9 cellular contexts compared by ENCODE assay signal in genomic region chr11:45355706-45356041, GRCh38.
A peak's percentile ranks its signal among the peaks of the same experiment; 100 is the strongest.
DNase-seq lines count a peak whose midpoint lies in the region; ATAC-seq and TF ChIP-seq lines count a peak whose summit lies in the region.
"Had no signal": no experiment of that assay in that cellular context is flagged by ENCODE, and none has a peak within 500 bp of the region (broad histone marks: within the 10 kb centered on the region; RNA-seq: fewer than 3 reads in every experiment).

No MANE protein-coding gene starts in this region.

- H3K27me3 ChIP-seq in ascending aorta, result no peaks in the 10 kb centered on the region
- H3K27me3 ChIP-seq in suprapubic skin, result peaks cover 28% of the 10 kb centered on the region

- H3K9me3 Mint-ChIP-seq in activated CD4-positive, alpha-beta T cell treated with anti-CD3 and anti-CD28 coated beads, Interleukin-2, amount 10 ng/mL, durations not matched to agents 24 days and 14 days, result peaks cover 23% of the 10 kb centered on the region

- peak overlapping the region; percentile 25 for H3K27ac Mint-ChIP-seq in activated CD4-positive, alpha-beta T cell treated with anti-CD3 and anti-CD28 coated beads, Interleukin-2, amount 10 ng/mL, durations not matched to agents 24 days and 14 days

- no peak for DNase-seq in activated CD4-positive, alpha-beta T cell treated with anti-CD3 and anti-CD28 coated beads, Interleukin-2, amount 10 ng/mL, durations not matched to agents 24 days and 14 days
- DNase-seq in activated CD4-positive, alpha-beta T cell treated with anti-CD3 and anti-CD28 coated beads, Interleukin-2, amount 50 U/mL, for 4 hours, result no peak
- DNase-seq in ascending aorta (ENCODE audit: low spot score in 2 of 2) (no peak), lower leg skin (ENCODE audit: low spot score in 2 of 2) (no peak), suprapubic skin (ENCODE audit: low spot score in 2 of 2) (no peak), Ammon's horn (ENCODE audit: low spot score) (no peak), GOT3 (lab: John Stamatoyannopoulos, UW) (no peak)

- H3K36me3 Mint-ChIP-seq in activated CD4-positive, alpha-beta T cell treated with anti-CD3 and anti-CD28 coated beads, Interleukin-2, amount 10 ng/mL, durations not matched to agents 24 days and 14 days (ENCODE audit: low read depth), result peaks cover 4% of the 10 kb centered on the region

- TF ChIP-seq POLR2A in lower leg skin (IDR thresholded peaks at IDR 0.05) (no peak), suprapubic skin (IDR thresholded peaks at IDR 0.05) (no peak)

- H3K4me1 Mint-ChIP-seq in activated CD4-positive, alpha-beta T cell treated with anti-CD3 and anti-CD28 coated beads, Interleukin-2, amount 10 ng/mL, durations not matched to agents 24 days and 14 days, result peaks cover 11% of the 10 kb centered on the region

- ATAC-seq in GM18498 (IDR thresholded peaks at IDR 0.05; ENCODE audit: unreplicated experiment), result no peak

- peak overlapping the region; percentile 85 to 89 for H3K4me3 ChIP-seq in ascending aorta
- peak overlapping the region; percentile 19 for H3K4me3 ChIP-seq in lower leg skin (ENCODE audit: low read depth, poor library complexity, severe bottlenecking)
- H3K4me3 ChIP-seq in suprapubic skin, result peak overlapping the region; percentile 51

- H3K27ac ChIP-seq in ascending aorta, result peak overlapping the region; percentile 52 to 75
- H3K27ac ChIP-seq in suprapubic skin, result no peak overlapping the region
- H3K27ac ChIP-seq: C4-2B had no signal

- TF ChIP-seq EP300 in suprapubic skin (IDR thresholded peaks at IDR 0.05), result no peak

- no peaks in the 10 kb centered on the region for H3K36me3 ChIP-seq in ascending aorta
- no peaks in the 10 kb centered on the region for H3K36me3 ChIP-seq in suprapubic skin

- intact Hi-C loops in activated CD4-positive, alpha-beta T cell treated with anti-CD3 and anti-CD28 coated beads, Interleukin-2, amount 10 ng/mL, durations not matched to agents 24 days and 14 days (cut with micrococcal nuclease), result loop anchor here (1.0 kb wide), 1 partner anchor 15 kb away; no protein-coding TSS in a partner anchor
- intact Hi-C loops in ascending aorta (cut with DNase I) (loop anchor here (2.0 kb wide), 1 partner anchor 15 kb away; no protein-coding TSS in a partner anchor), lower leg skin (cut with DNase I; ENCODE audit: low total_unique reads) (no loop called here)

- H3K27me3 Mint-ChIP-seq in activated CD4-positive, alpha-beta T cell treated with anti-CD3 and anti-CD28 coated beads, Interleukin-2, amount 10 ng/mL, durations not matched to agents 24 days and 14 days, result peaks cover 35% of the 10 kb centered on the region

- peak overlapping the region; percentile 80 for H3K4me3 Mint-ChIP-seq in activated CD4-positive, alpha-beta T cell treated with anti-CD3 and anti-CD28 coated beads, Interleukin-2, amount 10 ng/mL, durations not matched to agents 24 days and 14 days

- H3K9me3 ChIP-seq in ascending aorta (no peaks in the 10 kb centered on the region), suprapubic skin (no peaks in the 10 kb centered on the region)

- WGBS in lower leg skin, 2 donors, result 23 to 25% methylated on average over 5 of the region's 5 CpGs
- WGBS in suprapubic skin, result 21% methylated on average over 5 of the region's 5 CpGs

- H3K4me1 ChIP-seq in ascending aorta (peaks cover 0 to 13% of the 10 kb centered on the region in 2 donors), suprapubic skin (peaks cover 10% of the 10 kb centered on the region)

- TF ChIP-seq CTCF in ascending aorta (IDR thresholded peaks at IDR 0.05), result no peak
- TF ChIP-seq CTCF in lower leg skin (IDR thresholded peaks at IDR 0.05), result no peak
- no peak for TF ChIP-seq CTCF in suprapubic skin (IDR thresholded peaks at IDR 0.05)

Comparison
In these comparisons a context has a peak if more than half of its experiments do, and no peak if none do; other contexts are left out.
1. H3K4me3 ChIP-seq: peak in every context shown above with its lines; median percentile 87 in ascending aorta; 51 in suprapubic skin; 19 in lower leg skin.